In genomic region chr1:181089777-181090505, GRCh38 we compare ENCODE assay signal across 8 cellular contexts. TPM values are rescaled to one million over a fixed set of nuclear protein-coding genes. Genes with fewer than 3 reads are reported as not detected.
A peak's percentile ranks its signal among the peaks of the same experiment; 100 is the strongest.
DNase-seq lines count a peak whose midpoint lies in the region; ATAC-seq and TF ChIP-seq lines count a peak whose summit lies in the region.

No MANE protein-coding gene starts in this region.

- no peaks in the 10 kb centered on the region for H3K9me3 Mint-ChIP-seq in natural killer cell
- no peaks in the 10 kb centered on the region for H3K9me3 Mint-ChIP-seq in stimulated activated naive CD8-positive, alpha-beta T cell treated with anti-CD3 and anti-CD28 coated beads, Interleukin-15, Interleukin-2, amounts not matched to agents 100 ng/mL and 50 ng/mL, for 24 hours

- no peaks in the 10 kb centered on the region for H3K27me3 Mint-ChIP-seq in natural killer cell (ENCODE audit: low read depth in 2 of 2)
- no peaks in the 10 kb centered on the region for H3K27me3 Mint-ChIP-seq in stimulated activated naive CD8-positive, alpha-beta T cell treated with anti-CD3 and anti-CD28 coated beads, Interleukin-15, Interleukin-2, amounts not matched to agents 100 ng/mL and 50 ng/mL, for 24 hours

- peak in 2 of 4 donors; percentile 44 to 51 for TF ChIP-seq POLR2A in esophagus squamous epithelium (IDR thresholded peaks at IDR 0.05)

- peaks cover 17 to 65% (median 17%) of the 10 kb centered on the region in 3 donors for H3K4me1 ChIP-seq in esophagus squamous epithelium

- intact Hi-C loops in esophagus squamous epithelium (cut with DNase I) (loop anchor here (5.0 kb wide), 2 partner anchors 52 to 53 kb away; no protein-coding TSS in a partner anchor), natural killer cell (cut with micrococcal nuclease) (loop anchor here (1.0 to 10.0 kb wide), 4 partner anchors 46 to 1755 kb away; partner anchors contain the start of gene ACBD6)

- TF ChIP-seq CTCF in 22Rv1 (IDR thresholded peaks at IDR 0.05) (no peak), esophagus squamous epithelium (IDR thresholded peaks at IDR 0.05) (peak in 2 of 6 experiments; percentile 11 to 15), natural killer cell (IDR thresholded peaks at IDR 0.05) (no peak)

- no peaks in the 10 kb centered on the region for H3K27me3 ChIP-seq in esophagus squamous epithelium

- ATAC-seq in GM18867 (IDR thresholded peaks at IDR 0.05; ENCODE audit: unreplicated experiment) (peak; percentile 28), HG03135 (IDR thresholded peaks at IDR 0.05; ENCODE audit: unreplicated experiment) (peak; percentile 34), natural killer cell (peak; percentile 68 to 81 (median 68))

- H3K27ac ChIP-seq in 22Rv1 (peak overlapping the region; percentile 71), esophagus squamous epithelium (peak overlapping the region; percentile 92 to 98 (median 96))

- H3K36me3 Mint-ChIP-seq in natural killer cell, result peaks cover 8% of the 10 kb centered on the region
- H3K36me3 Mint-ChIP-seq in stimulated activated naive CD8-positive, alpha-beta T cell treated with anti-CD3 and anti-CD28 coated beads, Interleukin-15, Interleukin-2, amounts not matched to agents 100 ng/mL and 50 ng/mL, for 24 hours (ENCODE audit: low read depth), result peaks cover 58% of the 10 kb centered on the region

- H3K4me1 Mint-ChIP-seq in natural killer cell, result peaks cover 54 to 62% of the 10 kb centered on the region in 2 donors
- H3K4me1 Mint-ChIP-seq in stimulated activated naive CD8-positive, alpha-beta T cell treated with anti-CD3 and anti-CD28 coated beads, Interleukin-15, Interleukin-2, amounts not matched to agents 100 ng/mL and 50 ng/mL, for 24 hours (ENCODE audit: low read depth), result peaks cover 52% of the 10 kb centered on the region

- H3K36me3 ChIP-seq in esophagus squamous epithelium, result peaks cover 0 to 19% (median 0%) of the 10 kb centered on the region in 3 donors

- peak overlapping the region; percentile 98 for H3K4me3 Mint-ChIP-seq in natural killer cell
- H3K4me3 Mint-ChIP-seq in stimulated activated naive CD8-positive, alpha-beta T cell treated with anti-CD3 and anti-CD28 coated beads, Interleukin-15, Interleukin-2, amounts not matched to agents 100 ng/mL and 50 ng/mL, for 24 hours, result peak overlapping the region; percentile 100

- peak overlapping the region; percentile 99 to 100 for H3K27ac Mint-ChIP-seq in natural killer cell
- peak overlapping the region; percentile 99 for H3K27ac Mint-ChIP-seq in stimulated activated naive CD8-positive, alpha-beta T cell treated with anti-CD3 and anti-CD28 coated beads, Interleukin-15, Interleukin-2, amounts not matched to agents 100 ng/mL and 50 ng/mL, for 24 hours

- H3K9me3 ChIP-seq in esophagus squamous epithelium, result no peaks in the 10 kb centered on the region

- peak; percentile 72 for DNase-seq in NK-92 treated with Interleukin-12 subunit alpha and Interleukin-12 subunit beta, amount 100 ng/mL, for 24 hours (lab: John Stamatoyannopoulos, UW)
- peak; percentile 59 for DNase-seq in activated T-cell treated with anti-CD3 and anti-CD28 coated beads for 48 hours (ENCODE audit: low read depth)
- no peak for DNase-seq in esophagus squamous epithelium (lab: John Stamatoyannopoulos, UW)
- peak; percentile 77 for DNase-seq in natural killer cell

- 0 to 1% methylated on average over 19 to 21 of the region's 39 CpGs for WGBS in esophagus squamous epithelium, 2 donors

- peak overlapping the region; percentile 72 to 97 (median 84) for H3K4me3 ChIP-seq in esophagus squamous epithelium

RNA-seq across cellular contexts. Expression of gene IER5, which starts 1.4 kb away (rescaled TPM):
- total RNA-seq in esophagus squamous epithelium (10 to 100 TPM; 21.6 to 40.6 (median 26.5) TPM), natural killer cell (100 to 1,000 TPM; 118 to 164 (median 150) TPM)

RNA-seq across cellular contexts. Expression of gene MR1, which starts 56.2 kb away (rescaled TPM):
- 10 to 100 TPM in 3 of 4 donors, 1 to 10 TPM in 1; 9.1 to 21.8 (median 13.8) TPM for total RNA-seq in esophagus squamous epithelium
- total RNA-seq in natural killer cell, result 10 to 100 TPM; 27.8 to 35.3 (median 34.6) TPM
